19 cellular contexts compared by ENCODE assay signal in genomic region chr5:138873096-138873885, GRCh38. TPM values are rescaled to one million over a fixed set of nuclear protein-coding genes. Genes with fewer than 3 reads are reported as not detected.
DNase-seq lines count a peak whose midpoint lies in the region; ATAC-seq, FAIRE-seq and TF ChIP-seq lines count a peak whose summit lies in the region.
"Had no signal": no experiment of that assay in that cellular context is flagged by ENCODE, and none has a peak within 500 bp of the region (broad histone marks: within the 10 kb centered on the region; RNA-seq: fewer than 3 reads in every experiment).

No MANE protein-coding gene starts in this region.

- FAIRE-seq in endothelial cell of umbilical vein (lab: Jason Lieb, UNC) (no peak), HTR-8/SVneo (lab: Jason Lieb, UNC) (no peak)
- FAIRE-seq: colon, pancreas had no signal

- H3F3A ChIP-seq in neural progenitor cell (ENCODE audit: low read depth) = peaks cover 29% of the 10 kb centered on the region

- H3K79me2 ChIP-seq in endothelial cell of umbilical vein (ENCODE audit: control insufficient read depth, insufficient read depth, low read length) = peaks cover 81% of the 10 kb centered on the region
- H3K79me2 ChIP-seq in neural progenitor cell (ENCODE audit: low read depth) = peaks cover 93% of the 10 kb centered on the region

- H3K27me3 ChIP-seq in endothelial cell of umbilical vein (ENCODE audit: control insufficient read depth in 2 of 2, insufficient read depth in 2 of 2, low read length in 2 of 2) (no peaks in the 10 kb centered on the region), neural progenitor cell (no peaks in the 10 kb centered on the region)
- H3K27me3 ChIP-seq: pancreas, transverse colon had no signal

- ATAC-seq in natural killer cell treated with Interleukin-12 subunit alpha and Interleukin-12 subunit beta and Interleukin-15 and Interleukin-18, amount 100 ng/mL, for 72 hours = no peak
- ATAC-seq: activated CD8-positive, alpha-beta memory T cell treated with anti-CD3 and anti-CD28 coated beads, Interleukin-2, amount 10 ng/mL, durations not matched to agents 7 days and 5 days; lower lobe of right lung; pancreas had no signal

- H3K4me3 Mint-ChIP-seq in neural progenitor cell = peak overlapping the region; percentile 46
- no peak overlapping the region for H3K4me3 Mint-ChIP-seq in natural killer cell treated with Interleukin-12 subunit alpha and Interleukin-12 subunit beta and Interleukin-15 and Interleukin-18, amount 100 ng/mL, for 72 hours
- H3K4me3 Mint-ChIP-seq: activated CD8-positive, alpha-beta memory T cell treated with anti-CD3 and anti-CD28 coated beads, Interleukin-2, amount 10 ng/mL, durations not matched to agents 7 days and 5 days; activated naive CD8-positive, alpha-beta T cell; B cell had no signal

- H3K27ac Mint-ChIP-seq in neural progenitor cell = peak overlapping the region; percentile 64
- no peak overlapping the region for H3K27ac Mint-ChIP-seq in natural killer cell treated with Interleukin-12 subunit alpha and Interleukin-12 subunit beta and Interleukin-15 and Interleukin-18, amount 100 ng/mL, for 72 hours
- H3K27ac Mint-ChIP-seq: activated CD8-positive, alpha-beta memory T cell treated with anti-CD3 and anti-CD28 coated beads, Interleukin-2, amount 10 ng/mL, durations not matched to agents 7 days and 5 days; activated naive CD8-positive, alpha-beta T cell; B cell had no signal

- no peaks in the 10 kb centered on the region for H3K9me3 Mint-ChIP-seq in neural progenitor cell
- no peaks in the 10 kb centered on the region for H3K9me3 Mint-ChIP-seq in natural killer cell treated with Interleukin-12 subunit alpha and Interleukin-12 subunit beta and Interleukin-15 and Interleukin-18, amount 100 ng/mL, for 72 hours

- H3K4me1 ChIP-seq in endothelial cell of umbilical vein (ENCODE audit: control insufficient read depth, extremely low read depth, insufficient read depth, low read length) = peaks cover 19% of the 10 kb centered on the region
- H3K4me1 ChIP-seq in neural progenitor cell = peaks cover 66% of the 10 kb centered on the region

- intact Hi-C loops in endothelial cell of umbilical vein (cut with micrococcal nuclease) = no loop called here

- H3K4me3 ChIP-seq in endothelial cell of umbilical vein (replicated peaks in 1 of 3; ENCODE audit: insufficient read depth in 1 of 3, low read depth in 1 of 3, low read length in 3 of 3) (no peak overlapping the region), neural progenitor cell (no peak overlapping the region)
- H3K4me3 ChIP-seq: pancreas, SK-N-MC, transverse colon had no signal

- H2AFZ ChIP-seq in endothelial cell of umbilical vein (ENCODE audit: low read depth, low read length) (no peak overlapping the region), neural progenitor cell (replicated peaks) (no peak overlapping the region)

- peaks cover 3% of the 10 kb centered on the region for H3K36me3 Mint-ChIP-seq in neural progenitor cell
- H3K36me3 Mint-ChIP-seq in natural killer cell treated with Interleukin-12 subunit alpha and Interleukin-12 subunit beta and Interleukin-15 and Interleukin-18, amount 100 ng/mL, for 72 hours = no peaks in the 10 kb centered on the region
- H3K36me3 Mint-ChIP-seq: activated naive CD8-positive, alpha-beta T cell had no signal

- TF ChIP-seq CTCF in endothelial cell of umbilical vein (IDR thresholded peaks at IDR 0.05; ENCODE audit: extremely low read depth in 1 of 2, insufficient read depth in 1 of 2, low read depth in 1 of 2, low read length in 2 of 2) (no peak), neural progenitor cell (IDR thresholded peaks at IDR 0.05) (no peak)

- peak overlapping the region; percentile 12 for H3K27ac ChIP-seq in endothelial cell of umbilical vein (ENCODE audit: insufficient read depth, low read depth, low read length)
- H3K27ac ChIP-seq in neural progenitor cell = no peak overlapping the region
- H3K27ac ChIP-seq: lower lobe of right lung, pancreas, SK-N-MC, transverse colon had no signal

- H3K4me2 ChIP-seq in endothelial cell of umbilical vein (ENCODE audit: insufficient read depth, low read length) (no peak overlapping the region), neural progenitor cell (no peak overlapping the region)

- peaks cover 72% of the 10 kb centered on the region for H3K4me1 Mint-ChIP-seq in neural progenitor cell
- peaks cover 4 to 9% of the 10 kb centered on the region in 2 donors for H3K4me1 Mint-ChIP-seq in natural killer cell treated with Interleukin-12 subunit alpha and Interleukin-12 subunit beta and Interleukin-15 and Interleukin-18, amount 100 ng/mL, for 72 hours (ENCODE audit: low read depth in 2 of 2)

- CTCF ChIA-PET in endothelial cell of umbilical vein (lab: Charles Lee) = interaction anchor here (0.7 to 3.4 kb wide), 7 partner anchors 12 to 83 kb away, joined by 3 to 7 read pairs (median 3); no protein-coding TSS in a partner anchor

- H3K9me1 ChIP-seq in endothelial cell of umbilical vein (replicated peaks; ENCODE audit: control insufficient read depth, extremely low read depth, insufficient read depth, low read length) = no peaks in the 10 kb centered on the region

- H3K27me3 Mint-ChIP-seq in neural progenitor cell (ENCODE audit: insufficient read depth, low read depth) = peaks cover 5% of the 10 kb centered on the region
- peaks cover 0 to 12% of the 10 kb centered on the region in 2 donors for H3K27me3 Mint-ChIP-seq in natural killer cell treated with Interleukin-12 subunit alpha and Interleukin-12 subunit beta and Interleukin-15 and Interleukin-18, amount 100 ng/mL, for 72 hours
- H3K27me3 Mint-ChIP-seq: B cell had no signal

- no peak overlapping the region for H3K9ac ChIP-seq in endothelial cell of umbilical vein (replicated peaks; ENCODE audit: extremely low read depth, insufficient read depth, low read length)
- no peak overlapping the region for H3K9ac ChIP-seq in neural progenitor cell

- no peak for TF ChIP-seq POLR2A in endothelial cell of umbilical vein (IDR thresholded peaks at IDR 0.05; ENCODE audit: low read depth, low read length)

- H3K36me3 ChIP-seq in endothelial cell of umbilical vein (ENCODE audit: control insufficient read depth in 2 of 2, extremely low read depth in 1 of 2, insufficient read depth in 2 of 2, low read length in 2 of 2) = no peaks in the 10 kb centered on the region
- no peaks in the 10 kb centered on the region for H3K36me3 ChIP-seq in neural progenitor cell
- H3K36me3 ChIP-seq: lower lobe of right lung, pancreas, transverse colon had no signal

- dilution Hi-C loops in endothelial cell of umbilical vein (cut with MboI; ENCODE audit: extremely low pct_ligation_motif_present, low sequenced_read_pairs) = no loop called here

- H4K20me1 ChIP-seq in endothelial cell of umbilical vein (replicated peaks; ENCODE audit: control insufficient read depth, extremely low read depth, insufficient read depth, low read length) (peaks cover 9% of the 10 kb centered on the region), neural progenitor cell (ENCODE audit: low read depth) (peaks cover 70% of the 10 kb centered on the region)

- DNase-seq in COR-L47 (lab: John Stamatoyannopoulos, UW) = peak; percentile 58
- peak; percentile 63 for DNase-seq in NCI-H69 (lab: John Stamatoyannopoulos, UW)
- DNase-seq in endothelial cell of umbilical vein (ENCODE audit: low read depth, low spot score) = peak; percentile 43
- DNase-seq in neural progenitor cell (ENCODE audit: low spot score) = no peak
- no peak for DNase-seq in NCI-H146 treated with DMSO at 0.1 percent for 48 hours (lab: John Stamatoyannopoulos, UW; ENCODE audit: unreplicated experiment)
- DNase-seq in HTR-8/SVneo (ENCODE audit: insufficient read length, low spot score) = no peak
- no peak for DNase-seq in natural killer cell treated with Interleukin-12 subunit alpha and Interleukin-12 subunit beta and Interleukin-15 and Interleukin-18, amount 100 ng/mL, for 72 hours (ENCODE audit: low spot score)
- no peak for DNase-seq in activated CD4-positive, alpha-beta T cell treated with anti-CD3 and anti-CD28 coated beads, Interleukin-2, amount 50 U/mL, for 1 hour
- DNase-seq: activated CD8-positive, alpha-beta memory T cell treated with anti-CD3 and anti-CD28 coated beads, Interleukin-2, amount 10 ng/mL, durations not matched to agents 7 days and 5 days; DND-41; lower lobe of right lung; NCI-H2081 treated with DMSO at 0.1 percent for 48 hours; pancreas; transverse colon had no signal

- POLR2A ChIA-PET in endothelial cell of umbilical vein (lab: Charles Lee) = no interaction called here

- BruUV-seq in endothelial cell of umbilical vein (replicated peaks; lab: Mats Ljungman, UMichigan) = no TSS peak

- H3K9me3 ChIP-seq in endothelial cell of umbilical vein (replicated peaks; ENCODE audit: control insufficient read depth, insufficient read depth, low read length) = no peaks in the 10 kb centered on the region
- no peaks in the 10 kb centered on the region for H3K9me3 ChIP-seq in neural progenitor cell (ENCODE audit: low read depth)
- H3K9me3 ChIP-seq: lower lobe of right lung, pancreas, transverse colon had no signal

TF ChIP-seq in endothelial cell of umbilical vein, 7 proteins besides CTCF, POLR2A, EP300 and RAD21 (continues in another document):
- TF ChIP-seq GATA2 (IDR thresholded peaks at IDR 0.05; ENCODE audit: insufficient read depth, insufficient read length, low read depth, low read length) (no peak), FOS (IDR thresholded peaks at IDR 0.05; ENCODE audit: borderline replicate concordance, insufficient read depth, low read length) (no peak), MAX (IDR thresholded peaks at IDR 0.05; ENCODE audit: insufficient read depth, insufficient read length) (no peak), MYC (IDR thresholded peaks at IDR 0.05; ENCODE audit: low read depth, low read length) (no peak), POLR2AphosphoS5 (IDR thresholded peaks at IDR 0.05; ENCODE audit: insufficient read depth, low read depth, low read length) (no peak), JUN (IDR thresholded peaks at IDR 0.05; ENCODE audit: borderline replicate concordance, insufficient read depth, insufficient read length, low read depth) (no peak)

RNA-seq across cellular contexts. Expression of gene LRRTM2, which starts 1.8 kb away (rescaled TPM):
- 0.14 and 0.20 TPM in 2 replicates for total RNA-seq in endothelial cell of umbilical vein
- 0.06 and 0.10 TPM in 2 replicates for polyA plus RNA-seq in endothelial cell of umbilical vein
- polyA plus RNA-seq in endothelial cell of umbilical vein (2011; cell fraction: cytosol; rRNA removed) = 0.08 and 0.09 TPM in 2 replicates
- 0.17 and 0.21 TPM in 2 replicates for polyA plus RNA-seq in endothelial cell of umbilical vein (2011; cell fraction: nucleus; rRNA removed)
- 0.33 and 0.51 TPM in 2 replicates for polyA plus RNA-seq in endothelial cell of umbilical vein (2012)
- 0.34 and 0.42 TPM in 2 replicates for polyA minus RNA-seq in endothelial cell of umbilical vein
- polyA minus RNA-seq in endothelial cell of umbilical vein (2011; cell fraction: cytosol; rRNA and poly(A)+ RNA removed) = not detected
- 0.58 and 0.82 TPM in 2 replicates for polyA minus RNA-seq in endothelial cell of umbilical vein (2011; cell fraction: nucleus; rRNA and poly(A)+ RNA removed)
- not detected in 2 replicates for total RNA-seq in neural progenitor cell (ENCODE audit: low replicate concordance)
- total RNA-seq in natural killer cell treated with Interleukin-12 subunit alpha and Interleukin-12 subunit beta and Interleukin-15 and Interleukin-18, amount 100 ng/mL, for 72 hours = under 1 TPM in 1 of 2 donors, not detected in 1; 0.73 TPM
- total RNA-seq: B cell, M059J had no signal

Comparison
In these comparisons a context has a peak if more than half of its experiments do, and no peak if none do; other contexts are left out.
1. DNase-seq: peak in COR-L47 (single experiment), NCI-H69 (single experiment) and endothelial cell of umbilical vein (single experiment); none in neural progenitor cell (single experiment), NCI-H146 treated with DMSO at 0.1 percent for 48 hours (single experiment), HTR-8/SVneo (single experiment), natural killer cell treated with Interleukin-12 subunit alpha and Interleukin-12 subunit beta and Interleukin-15 and Interleukin-18, amount 100 ng/mL, for 72 hours (single experiment) and activated CD4-positive, alpha-beta T cell treated with anti-CD3 and anti-CD28 coated beads, Interleukin-2, amount 50 U/mL, for 1 hour (single experiment).